Comparison of ENCODE assay signal across 25 cellular contexts in the genomic region with DNA sequence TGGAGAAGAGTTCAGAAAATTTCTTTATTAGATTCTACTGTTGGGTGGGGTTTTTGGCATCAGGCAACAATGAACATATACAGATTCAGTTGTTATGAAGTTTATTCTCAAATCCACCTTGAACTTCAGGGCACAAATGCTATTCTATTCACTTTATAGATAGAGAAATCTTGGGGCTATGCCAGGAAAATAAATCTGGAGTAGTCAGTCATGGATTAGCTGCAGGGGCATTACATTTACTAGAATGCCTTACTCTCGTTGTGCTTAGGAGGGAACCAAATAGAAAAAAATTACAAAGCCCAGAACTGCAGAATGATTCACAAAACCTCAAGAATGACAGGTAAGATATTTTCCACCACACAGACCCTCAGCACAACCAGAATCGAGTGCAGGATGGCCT.
"Had no signal": no experiment of that assay in that cellular context is flagged by ENCODE, and none has a peak within 500 bp of the region (broad histone marks: within the 10 kb centered on the region; RNA-seq: fewer than 3 reads in every experiment).

No MANE protein-coding gene starts in this region.

- DNase-seq: colonic mucosa; effector CD8-positive, alpha-beta T cell; endodermal cell; foreskin fibroblast; gastrocnemius medialis; head of caudate nucleus; naive thymus-derived CD8-positive, alpha-beta T cell; nephron progenitor cell; occipital lobe; ovary; retina; right lobe of liver; stimulated activated CD4-positive, alpha-beta T cell treated with anti-CD3 and anti-CD28 coated beads, Interleukin-12 subunit alpha, Interleukin-12 subunit beta, amount 100 ng/mL, for 4 hours; stimulated activated CD4-positive, alpha-beta T cell treated with anti-CD3 and anti-CD28 coated beads, Interleukin-2, amount 100 ng/mL, for 24 hours; stimulated activated CD4-positive, alpha-beta T cell treated with anti-CD3 and anti-CD28 coated beads, Interleukin-4, amount 100 ng/mL, for 24 hours; stimulated activated naive CD4-positive, alpha-beta T cell treated with Interleukin-2 at 50 U/mL for 16 hours; stomach; thyroid gland; trophoblast cell had no signal

- H3K4me3 ChIP-seq: colonic mucosa, gastrocnemius medialis, lung, ovary, right lobe of liver, smooth muscle cell, stomach, thyroid gland, vagina had no signal

- H3K27ac ChIP-seq: colonic mucosa, epithelial cell of prostate, gastrocnemius medialis, ovary, right lobe of liver, stomach, thyroid gland, vagina had no signal

- H3K9me3 ChIP-seq: colonic mucosa, gastrocnemius medialis, ovary, right lobe of liver, stomach, thyroid gland, vagina had no signal

- H3K27me3 ChIP-seq: colonic mucosa, gastrocnemius medialis, ovary, right lobe of liver, stomach, thyroid gland, vagina had no signal

- H3K4me1 ChIP-seq: colonic mucosa, gastrocnemius medialis, thyroid gland, vagina had no signal

- H3K36me3 ChIP-seq: colonic mucosa, gastrocnemius medialis, ovary, right lobe of liver, stomach, thyroid gland, vagina had no signal

- ATAC-seq: esophagus mucosa; gastrocnemius medialis; naive thymus-derived CD8-positive, alpha-beta T cell; right lobe of liver; stimulated activated effector memory CD8-positive, alpha-beta T cell treated with anti-CD3 and anti-CD28 coated beads, Interleukin-12 subunit alpha, Interleukin-12 subunit beta, amount 100 ng/mL, for 72 hours had no signal
